ENCODE assay signal across 1 cellular context in genomic region chr2:159224061-159224813, GRCh38.
TF ChIP-seq lines count a peak whose summit lies in the region.

No MANE protein-coding gene starts in this region.

TF ChIP-seq in H1, 55 proteins besides CTCF, POLR2A, EP300 and RAD21:
- TF ChIP-seq KDM1A (IDR thresholded peaks at IDR 0.05; ENCODE audit: borderline replicate concordance, low read length) (no peak), ZNF274 (IDR thresholded peaks at IDR 0.05; ENCODE audit: borderline replicate concordance, extremely low read depth, low read length) (no peak), HDAC2 (IDR thresholded peaks at IDR 0.05; ENCODE audit: borderline replicate concordance in 1 of 2, low read depth in 2 of 2, low read length in 2 of 2) (no peak), CHD1 (IDR thresholded peaks at IDR 0.05; ENCODE audit: low read depth, low read length) (no peak), RXRA (IDR thresholded peaks at IDR 0.05; ENCODE audit: insufficient read depth, low read depth, low read length) (no peak)
